ENCODE assay signal across 16 cellular contexts in the genomic region with DNA sequence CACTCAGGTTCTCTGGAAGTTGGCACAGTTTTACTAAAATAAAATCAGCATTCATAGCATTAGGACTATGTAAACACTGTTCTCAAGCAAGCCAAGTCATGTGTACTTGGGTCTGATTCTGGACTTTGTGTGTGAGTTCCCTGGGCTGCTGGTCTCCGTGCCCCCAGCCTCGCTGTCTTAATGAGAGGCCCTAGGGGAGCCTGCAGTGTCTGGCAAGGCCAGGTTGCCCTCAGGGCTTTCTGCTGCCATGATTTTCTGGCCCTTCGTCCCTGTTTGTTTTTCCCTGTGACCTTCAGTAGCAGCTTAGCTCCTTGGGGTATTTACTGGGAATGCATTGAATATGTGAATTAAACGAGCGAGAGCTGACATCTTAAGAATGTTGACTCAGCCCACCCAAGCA.
DNase-seq lines count a peak whose midpoint lies in the region; ATAC-seq and TF ChIP-seq lines count a peak whose summit lies in the region.
"Had no signal": no experiment of that assay in that cellular context is flagged by ENCODE, and none has a peak within 500 bp of the region (broad histone marks: within the 10 kb centered on the region; RNA-seq: fewer than 3 reads in every experiment).

No MANE protein-coding gene starts in this region.

- intact Hi-C loops in naive thymus-derived CD4-positive, alpha-beta T cell (cut with micrococcal nuclease), result loop anchor here in 1 of 2 donors (10.0 kb wide), 1 partner anchor 252 kb away; no protein-coding TSS in a partner anchor

- H3K4me1 ChIP-seq in naive thymus-derived CD4-positive, alpha-beta T cell (ENCODE audit: control insufficient read depth in 2 of 2, insufficient read depth in 2 of 2, low read length in 2 of 2), result peaks cover 33 to 35% of the 10 kb centered on the region in 2 donors
- peaks cover 47% of the 10 kb centered on the region for H3K4me1 ChIP-seq in CD8-positive, alpha-beta memory T cell (ENCODE audit: insufficient read depth, low read length)
- H3K4me1 ChIP-seq: right atrium auricular region had no signal

- no peaks in the 10 kb centered on the region for H3K27me3 Mint-ChIP-seq in activated CD4-positive, alpha-beta T cell treated with anti-CD3 and anti-CD28 coated beads, Interleukin-2, amount 10 ng/mL, durations not matched to agents 7 days and 5 days
- H3K27me3 Mint-ChIP-seq in HFFc6 (ENCODE audit: insufficient read depth) (no peaks in the 10 kb centered on the region; the same call in 1 of the 2 replicates), brain (peaks cover 3% of the 10 kb centered on the region)
- no peaks in the 10 kb centered on the region for H3K27me3 Mint-ChIP-seq in naive thymus-derived CD4-positive, alpha-beta T cell
- no peaks in the 10 kb centered on the region for H3K27me3 Mint-ChIP-seq in CD8-positive, alpha-beta memory T cell

- peaks cover 85% of the 10 kb centered on the region for H3K4me1 Mint-ChIP-seq in activated CD4-positive, alpha-beta T cell treated with anti-CD3 and anti-CD28 coated beads, Interleukin-2, amount 10 ng/mL, durations not matched to agents 7 days and 5 days
- H3K4me1 Mint-ChIP-seq in HFFc6 (ENCODE audit: low read depth) (peaks cover 31% of the 10 kb centered on the region), brain (peaks cover 70% of the 10 kb centered on the region)
- peaks cover 42 to 91% (median 84%) of the 10 kb centered on the region in 7 donors for H3K4me1 Mint-ChIP-seq in naive thymus-derived CD4-positive, alpha-beta T cell
- peaks cover 39 to 94% (median 92%) of the 10 kb centered on the region in 3 donors for H3K4me1 Mint-ChIP-seq in CD8-positive, alpha-beta memory T cell

- H3K27ac Mint-ChIP-seq in activated CD4-positive, alpha-beta T cell treated with anti-CD3 and anti-CD28 coated beads, Interleukin-2, amount 10 ng/mL, durations not matched to agents 7 days and 5 days, result peak overlapping the region; percentile 63
- 0 out of 2 replicates have a peak overlapping the region, but pooled peaks have one; percentile 22 for H3K27ac Mint-ChIP-seq in HFFc6
- H3K27ac Mint-ChIP-seq in brain, result peak overlapping the region in 4 of 5 experiments; percentile 39 to 52 (median 46)
- H3K27ac Mint-ChIP-seq in naive thymus-derived CD4-positive, alpha-beta T cell, result peak overlapping the region in 7 of 9 donors; percentile 38 to 90 (median 69)
- no peak overlapping the region for H3K27ac Mint-ChIP-seq in CD8-positive, alpha-beta memory T cell
- H3K27ac Mint-ChIP-seq: neural progenitor cell had no signal

- H3K4me3 Mint-ChIP-seq in activated CD4-positive, alpha-beta T cell treated with anti-CD3 and anti-CD28 coated beads, Interleukin-2, amount 10 ng/mL, durations not matched to agents 7 days and 5 days, result no peak overlapping the region
- H3K4me3 Mint-ChIP-seq in HFFc6 (no peak overlapping the region), brain (no peak overlapping the region)
- peak overlapping the region in 4 of 10 donors; percentile 36 to 53 (median 50) for H3K4me3 Mint-ChIP-seq in naive thymus-derived CD4-positive, alpha-beta T cell
- no peak overlapping the region for H3K4me3 Mint-ChIP-seq in CD8-positive, alpha-beta memory T cell
- H3K4me3 Mint-ChIP-seq: neural progenitor cell had no signal

- no peak for TF ChIP-seq CTCF in HFFc6 (IDR thresholded peaks at IDR 0.05)
- no peak for TF ChIP-seq CTCF in brain (conservative IDR thresholded peaks at IDR 0.05)

- H3K27me3 ChIP-seq in naive thymus-derived CD4-positive, alpha-beta T cell (ENCODE audit: control insufficient read depth in 2 of 2, insufficient read depth in 2 of 2, low read length in 2 of 2), result no peaks in the 10 kb centered on the region
- no peaks in the 10 kb centered on the region for H3K27me3 ChIP-seq in CD8-positive, alpha-beta memory T cell (ENCODE audit: insufficient read depth, low read length, poor library complexity, severe bottlenecking)
- H3K27me3 ChIP-seq: neural progenitor cell, right atrium auricular region, transverse colon had no signal

- CTCF ChIA-PET in activated CD4-positive, alpha-beta T cell treated with anti-CD3 and anti-CD28 coated beads, Interleukin-2, amount 10 ng/mL, durations not matched to agents 7 days and 5 days (lab: Charles Lee), result interaction anchor here (3.1 kb wide), 1 partner anchor 13 kb away, joined by 10 read pairs; no protein-coding TSS in a partner anchor
- CTCF ChIA-PET in naive thymus-derived CD4-positive, alpha-beta T cell (lab: Charles Lee), result interaction anchor here (0.6 kb wide), 1 partner anchor 153 kb away, joined by 3 read pairs; no protein-coding TSS in a partner anchor
- CTCF ChIA-PET in CD8-positive, alpha-beta memory T cell (lab: Charles Lee), result no interaction called here

- H3K4me3 ChIP-seq in naive thymus-derived CD4-positive, alpha-beta T cell (ENCODE audit: low read length), result no peak overlapping the region
- no peak overlapping the region for H3K4me3 ChIP-seq in CD8-positive, alpha-beta memory T cell (ENCODE audit: low read length)
- H3K4me3 ChIP-seq: neural progenitor cell, right atrium auricular region, transverse colon had no signal

- H3K9me3 Mint-ChIP-seq in activated CD4-positive, alpha-beta T cell treated with anti-CD3 and anti-CD28 coated beads, Interleukin-2, amount 10 ng/mL, durations not matched to agents 7 days and 5 days, result peaks cover 19% of the 10 kb centered on the region
- no peaks in the 10 kb centered on the region for H3K9me3 Mint-ChIP-seq in HFFc6
- no peaks in the 10 kb centered on the region for H3K9me3 Mint-ChIP-seq in brain
- peaks cover 0 to 13% (median 5%) of the 10 kb centered on the region in 11 donors for H3K9me3 Mint-ChIP-seq in naive thymus-derived CD4-positive, alpha-beta T cell
- H3K9me3 Mint-ChIP-seq in CD8-positive, alpha-beta memory T cell, result no peaks in the 10 kb centered on the region
- H3K9me3 Mint-ChIP-seq: neural progenitor cell had no signal

- peaks cover 0 to 17% (median 0%) of the 10 kb centered on the region in 3 experiments for H3K36me3 ChIP-seq in naive thymus-derived CD4-positive, alpha-beta T cell (ENCODE audit: control insufficient read depth in 2 of 3, insufficient read depth in 3 of 3, low read length in 3 of 3)
- H3K36me3 ChIP-seq in CD8-positive, alpha-beta memory T cell (ENCODE audit: insufficient read depth, low read length), result no peaks in the 10 kb centered on the region
- H3K36me3 ChIP-seq: neural progenitor cell, right atrium auricular region, transverse colon had no signal

- peaks cover 75% of the 10 kb centered on the region for H3K36me3 Mint-ChIP-seq in activated CD4-positive, alpha-beta T cell treated with anti-CD3 and anti-CD28 coated beads, Interleukin-2, amount 10 ng/mL, durations not matched to agents 7 days and 5 days (ENCODE audit: low read depth)
- H3K36me3 Mint-ChIP-seq in HFFc6 (ENCODE audit: low read depth) (peaks cover 11% of the 10 kb centered on the region; the same call in 1 of the 2 replicates), brain (peaks cover 23% of the 10 kb centered on the region)
- peaks cover 17 to 81% (median 47%) of the 10 kb centered on the region in 5 donors for H3K36me3 Mint-ChIP-seq in naive thymus-derived CD4-positive, alpha-beta T cell
- H3K36me3 Mint-ChIP-seq in CD8-positive, alpha-beta memory T cell, result peaks cover 10 to 18% (median 17%) of the 10 kb centered on the region in 3 donors

- POLR2A ChIA-PET in activated CD4-positive, alpha-beta T cell treated with anti-CD3 and anti-CD28 coated beads, Interleukin-2, amount 10 ng/mL, durations not matched to agents 7 days and 5 days (lab: Charles Lee), result no interaction called here
- POLR2A ChIA-PET in naive thymus-derived CD4-positive, alpha-beta T cell (lab: Charles Lee), result interaction anchor here (1.0 to 1.3 kb wide), 3 partner anchors 15 to 30 kb away, joined by 3 to 5 read pairs (median 3); no protein-coding TSS in a partner anchor
- POLR2A ChIA-PET in CD8-positive, alpha-beta memory T cell (lab: Charles Lee), result no interaction called here

- H3K27ac ChIP-seq in naive thymus-derived CD4-positive, alpha-beta T cell (ENCODE audit: low read depth, low read length), result no peak overlapping the region
- H3K27ac ChIP-seq in CD8-positive, alpha-beta memory T cell (ENCODE audit: low read depth, low read length), result no peak overlapping the region
- H3K27ac ChIP-seq: neural progenitor cell, right atrium auricular region, transverse colon had no signal

- DNase-seq in activated CD4-positive, alpha-beta T cell treated with anti-CD3 and anti-CD28 coated beads, Interleukin-2, amount 10 ng/mL, durations not matched to agents 7 days and 5 days, result no peak
- DNase-seq in activated CD4-positive, alpha-beta T cell treated with anti-CD3 and anti-CD28 coated beads, Interleukin-2, amount 50 U/mL, for 1 hour, result no peak
- DNase-seq in HFFc6 (no peak), NCI-H2107 treated with DMSO at 0.1 percent for 48 hours (lab: John Stamatoyannopoulos, UW; ENCODE audit: unreplicated experiment) (no peak), mesenteric fat pad (ENCODE audit: low spot score) (no peak)
- DNase-seq in naive thymus-derived CD4-positive, alpha-beta T cell, result no peak
- no peak for DNase-seq in CD8-positive, alpha-beta memory T cell
- DNase-seq: activated CD4-positive, alpha-beta T cell treated with anti-CD3 and anti-CD28 coated beads, Interleukin-2, amount 50 U/mL, for 48 hours; activated gamma-delta T cell; MM.1S; Right ventricle myocardium superior; stimulated activated CD4-positive, alpha-beta T cell treated with anti-CD3 and anti-CD28 coated beads, Interleukin-2, amount 100 ng/mL, for 48 hours; transverse colon had no signal

- H3K9me3 ChIP-seq in naive thymus-derived CD4-positive, alpha-beta T cell (ENCODE audit: control insufficient read depth in 2 of 3, low read length in 3 of 3), result no peaks in the 10 kb centered on the region
- H3K9me3 ChIP-seq in CD8-positive, alpha-beta memory T cell (ENCODE audit: low read length), result no peaks in the 10 kb centered on the region
- H3K9me3 ChIP-seq: right atrium auricular region, transverse colon had no signal

- no peak for ATAC-seq in naive thymus-derived CD4-positive, alpha-beta T cell

Comparison
In these comparisons a context has a peak if more than half of its experiments do, and no peak if none do; other contexts are left out.
1. H3K27ac Mint-ChIP-seq: peak in activated CD4-positive, alpha-beta T cell treated with anti-CD3 and anti-CD28 coated beads, Interleukin-2, amount 10 ng/mL, durations not matched to agents 7 days and 5 days (single experiment), HFFc6 (single experiment), brain (4 of 5) and naive thymus-derived CD4-positive, alpha-beta T cell (7 of 9); none in CD8-positive, alpha-beta memory T cell (0 of 8).